8 cellular contexts compared by ENCODE assay signal in the genomic region with DNA sequence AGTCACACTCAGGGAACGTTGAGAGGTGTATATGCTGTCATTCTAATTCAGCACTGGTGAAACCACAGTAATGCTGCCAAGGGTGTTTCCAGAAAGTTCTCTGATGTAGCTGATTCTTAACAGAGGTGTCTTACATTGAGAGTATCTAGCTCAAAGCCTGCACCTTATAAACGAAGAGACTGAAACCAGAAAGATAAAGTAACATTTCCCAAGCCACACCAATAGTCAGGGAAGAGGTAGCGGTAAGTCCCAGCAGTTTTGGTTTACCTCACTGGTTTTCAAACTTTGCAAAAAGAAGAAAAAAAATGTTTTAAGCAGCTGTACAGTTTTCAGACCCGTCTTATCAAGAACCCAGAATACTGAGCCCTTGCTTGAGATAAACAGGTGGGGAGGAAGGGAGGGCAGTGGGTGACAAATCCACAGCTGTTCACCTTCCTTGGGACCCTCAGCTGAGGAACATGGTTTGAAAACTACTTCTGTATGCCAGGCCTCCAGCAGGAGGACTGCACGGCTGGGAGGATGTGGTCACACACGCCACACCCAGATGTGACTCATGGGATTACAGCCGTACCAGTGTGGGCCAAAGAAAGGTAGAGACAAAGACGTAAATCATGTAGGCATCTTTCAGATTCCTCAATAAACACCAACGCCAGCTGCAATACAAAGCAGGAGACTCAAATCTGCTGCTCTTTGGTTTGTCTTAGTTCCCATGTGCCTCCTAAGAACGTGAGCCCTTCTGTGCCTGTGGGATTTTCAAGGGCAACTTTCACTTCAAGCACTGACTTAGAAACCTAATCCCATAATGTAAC.
DNase-seq lines count a peak whose midpoint lies in the region; ATAC-seq and TF ChIP-seq lines count a peak whose summit lies in the region.

No MANE protein-coding gene starts in this region.

- H3K4me3 ChIP-seq in ovary (no peak overlapping the region), upper lobe of right lung (no peak overlapping the region)

- H3K36me3 ChIP-seq in ovary (no peaks in the 10 kb centered on the region), upper lobe of right lung (no peaks in the 10 kb centered on the region)

- H3K4me1 ChIP-seq in ovary (ENCODE audit: insufficient read depth) (peaks cover 5% of the 10 kb centered on the region), upper lobe of right lung (peaks cover 32% of the 10 kb centered on the region)

- no peaks in the 10 kb centered on the region for H3K9me3 Mint-ChIP-seq in activated CD8-positive, alpha-beta T cell treated with anti-CD3 and anti-CD28 coated beads for 36 hours
- H3K9me3 Mint-ChIP-seq in effector memory CD8-positive, alpha-beta T cell: no peaks in the 10 kb centered on the region

- intact Hi-C loops in activated CD8-positive, alpha-beta T cell treated with anti-CD3 and anti-CD28 coated beads for 36 hours (cut with micrococcal nuclease): loop anchor here (1.0 to 2.0 kb wide), 6 partner anchors 45 to 272 kb away; a partner anchor contains a TSS
- intact Hi-C loops in ovary (cut with DNase I) (loop anchor here (2.0 to 5.0 kb wide), 3 partner anchors 160 to 251 kb away; a partner anchor contains a TSS), upper lobe of right lung (cut with DNase I) (no loop called here)

- H3K4me3 Mint-ChIP-seq in activated CD8-positive, alpha-beta T cell treated with anti-CD3 and anti-CD28 coated beads for 36 hours: peak overlapping the region; percentile 40
- H3K4me3 Mint-ChIP-seq in effector memory CD8-positive, alpha-beta T cell: peak overlapping the region; percentile 61 to 72

- peak; percentile 40 for TF ChIP-seq CTCF in activated CD8-positive, alpha-beta T cell treated with anti-CD3 and anti-CD28 coated beads for 36 hours (IDR thresholded peaks at IDR 0.05)
- TF ChIP-seq CTCF in ovary (IDR thresholded peaks at IDR 0.05) (peak in 1 of 3 donors; percentile 31), upper lobe of right lung (IDR thresholded peaks at IDR 0.05) (no peak)

- DNase-seq in NCI-H1417 (lab: John Stamatoyannopoulos, UW): peak; percentile 16 to 47 (median 43)
- DNase-seq in NCI-H1417 treated with DMSO at 0.1 percent for 48 hours (lab: John Stamatoyannopoulos, UW): no peak
- DNase-seq in NCI-H2107 treated with DMSO at 0.1 percent for 48 hours (lab: John Stamatoyannopoulos, UW; ENCODE audit: unreplicated experiment): peak; percentile 71
- DNase-seq in activated CD8-positive, alpha-beta T cell treated with anti-CD3 and anti-CD28 coated beads for 36 hours: peak; percentile 92
- DNase-seq in effector memory CD8-positive, alpha-beta T cell: peak; percentile 67 to 75 (median 70)
- peak in 2 of 5 donors; percentile 33 to 62 for DNase-seq in ovary
- peak; percentile 71 for DNase-seq in upper lobe of right lung

- ATAC-seq in HG02759 (IDR thresholded peaks at IDR 0.05; ENCODE audit: unreplicated experiment) (peak; percentile 88), upper lobe of right lung (peak; percentile 82)
- ATAC-seq in activated CD8-positive, alpha-beta T cell treated with anti-CD3 and anti-CD28 coated beads for 36 hours: peak; percentile 87
- peak; percentile 89 for ATAC-seq in effector memory CD8-positive, alpha-beta T cell (replicated peaks)

- peak overlapping the region; percentile 97 for H3K27ac Mint-ChIP-seq in activated CD8-positive, alpha-beta T cell treated with anti-CD3 and anti-CD28 coated beads for 36 hours
- peak overlapping the region; percentile 94 to 96 for H3K27ac Mint-ChIP-seq in effector memory CD8-positive, alpha-beta T cell

- no peaks in the 10 kb centered on the region for H3K27me3 Mint-ChIP-seq in activated CD8-positive, alpha-beta T cell treated with anti-CD3 and anti-CD28 coated beads for 36 hours
- no peaks in the 10 kb centered on the region for H3K27me3 Mint-ChIP-seq in effector memory CD8-positive, alpha-beta T cell

- H3K27ac ChIP-seq in ovary (peak overlapping the region; percentile 13 to 25), upper lobe of right lung (peak overlapping the region; percentile 38)

- peaks cover 48% of the 10 kb centered on the region for H3K4me1 Mint-ChIP-seq in activated CD8-positive, alpha-beta T cell treated with anti-CD3 and anti-CD28 coated beads for 36 hours (ENCODE audit: low read depth)
- H3K4me1 Mint-ChIP-seq in effector memory CD8-positive, alpha-beta T cell (ENCODE audit: low read depth in 2 of 2): peaks cover 28 to 54% of the 10 kb centered on the region in 2 donors

- no peak for TF ChIP-seq EP300 in ovary (IDR thresholded peaks at IDR 0.05)

- WGBS in ovary, 3 donors: 47 to 58% (median 50%) methylated on average over 10 of the region's 10 CpGs

- H3K27me3 ChIP-seq in ovary (no peaks in the 10 kb centered on the region), upper lobe of right lung (no peaks in the 10 kb centered on the region)

- no peak for TF ChIP-seq POLR2A in ovary (IDR thresholded peaks at IDR 0.05)

- POLR2A ChIA-PET in activated CD8-positive, alpha-beta T cell treated with anti-CD3 and anti-CD28 coated beads for 36 hours (lab: Charles Lee): interaction anchor here (0.7 to 2.8 kb wide), 11 partner anchors 90 to 1307 kb away, joined by 3 to 19 read pairs (median 3); a partner anchor contains a TSS

- peaks cover 56% of the 10 kb centered on the region for H3K36me3 Mint-ChIP-seq in activated CD8-positive, alpha-beta T cell treated with anti-CD3 and anti-CD28 coated beads for 36 hours (ENCODE audit: low read depth)
- H3K36me3 Mint-ChIP-seq in effector memory CD8-positive, alpha-beta T cell (ENCODE audit: insufficient read depth): peaks cover 30% of the 10 kb centered on the region

- CTCF ChIA-PET in activated CD8-positive, alpha-beta T cell treated with anti-CD3 and anti-CD28 coated beads for 36 hours (lab: Charles Lee): interaction anchor here (0.6 to 5.3 kb wide), 53 partner anchors 8 to 372 kb away, joined by 3 to 72 read pairs (median 4); a partner anchor contains a TSS

- no peaks in the 10 kb centered on the region for H3K9me3 ChIP-seq in ovary
- H3K9me3 ChIP-seq in upper lobe of right lung: no peaks in the 10 kb centered on the region
